21 cellular contexts compared by ENCODE assay signal in genomic region chr7:11404355-11404754, GRCh38.
DNase-seq lines count a peak whose midpoint lies in the region; ATAC-seq and TF ChIP-seq lines count a peak whose summit lies in the region.
"Had no signal": no experiment of that assay in that cellular context is flagged by ENCODE, and none has a peak within 500 bp of the region (broad histone marks: within the 10 kb centered on the region; RNA-seq: fewer than 3 reads in every experiment).

No MANE protein-coding gene starts in this region.

- no peak overlapping the region for H3K4ac ChIP-seq in IMR-90 (ENCODE audit: low read depth, low read length)
- no peak overlapping the region for H3K4ac ChIP-seq in neuronal stem cell (ENCODE audit: low read length)

- DNase-seq in IMR-90, result no peak
- DNase-seq in SK-N-DZ (ENCODE audit: low spot score), result peak; percentile 84
- no peak for DNase-seq in left colon
- DNase-seq in neuronal stem cell (ENCODE audit: low spot score), result no peak
- no peak for DNase-seq in stimulated activated CD4-positive, alpha-beta T cell treated with anti-CD3 and anti-CD28 coated beads, Interleukin-12 subunit alpha, Interleukin-12 subunit beta, amount 100 ng/mL, for 4 hours
- DNase-seq: ACHN; C1 segment of cervical spinal cord; CD8-positive, alpha-beta T cell; GDM1; NCI-H1092 treated with DMSO at 0.1 percent for 48 hours; NCI-H146; NCI-H2029 treated with DMSO at 0.1 percent for 48 hours; NCI-H345; NCI-H524 treated with DMSO at 0.1 percent for 48 hours; NCI-H82; SHP77; T-helper 1 cell had no signal

- CTCF ChIA-PET in IMR-90 (lab: Yijun Ruan, JAX), result no interaction called here

- dilution Hi-C loops in IMR-90 (cut with HindIII; ENCODE audit: low sequenced_read_pairs, unreplicated experiment), result no loop called here

- H3K23ac ChIP-seq in IMR-90 (ENCODE audit: low read depth, low read length), result no peak overlapping the region
- no peak overlapping the region for H3K23ac ChIP-seq in neuronal stem cell (ENCODE audit: low read depth, low read length, poor library complexity)

- no peak for TF ChIP-seq CTCF in IMR-90 (conservative IDR thresholded peaks at IDR 0.05; ENCODE audit: low read depth, low read length)

- H3K56ac ChIP-seq in IMR-90 (ENCODE audit: extremely low read depth, insufficient read depth, low read length), result no peak overlapping the region

- in situ Hi-C loops in IMR-90 (cut with MboI; ENCODE audit: low sequenced_read_pairs), result no loop called here

- H2BK15ac ChIP-seq in IMR-90 (ENCODE audit: low read depth, low read length), result no peak overlapping the region
- H2BK15ac ChIP-seq in neuronal stem cell (ENCODE audit: low read length), result no peak overlapping the region

- no peak for TF ChIP-seq POLR2A in IMR-90 (IDR thresholded peaks at IDR 0.05; ENCODE audit: low read depth, low read length)

- no peak for TF ChIP-seq RAD21 in IMR-90 (IDR thresholded peaks at IDR 0.05; ENCODE audit: low read length)

- H3K18ac ChIP-seq in IMR-90 (ENCODE audit: low read depth, low read length), result no peak overlapping the region
- peak overlapping the region; percentile 53 for H3K18ac ChIP-seq in neuronal stem cell (ENCODE audit: low read length)

- ATAC-seq in IMR-90 (ENCODE audit: low read depth) (no peak), left colon (peak; percentile 57), HG03378 (IDR thresholded peaks at IDR 0.05; ENCODE audit: unreplicated experiment) (no peak), HG02852 (IDR thresholded peaks at IDR 0.05; ENCODE audit: unreplicated experiment) (no peak)
- ATAC-seq: CD8-positive, alpha-beta T cell; GM23338; HCT116 had no signal

- H4K5ac ChIP-seq in IMR-90 (ENCODE audit: low read depth, low read length), result no peak overlapping the region

- no peak overlapping the region for H2BK12ac ChIP-seq in neuronal stem cell (ENCODE audit: low read length)

- no peaks in the 10 kb centered on the region for H4K20me1 ChIP-seq in IMR-90 (ENCODE audit: insufficient read depth, low read length)

- POLR2A ChIA-PET in IMR-90 (lab: Charles Lee; ENCODE audit: unreplicated experiment), result no interaction called here

- H2AFZ ChIP-seq in IMR-90 (replicated peaks; ENCODE audit: low read length, poor library complexity) (no peak overlapping the region), neuronal stem cell (ENCODE audit: low read length) (no peak overlapping the region)
- H2AFZ ChIP-seq: GM23338 had no signal

- WGBS in IMR-90 (ENCODE audit: extremely low coverage in 2 of 2, insufficient read length in 1 of 2), 2 experiments, result no CpG with 5 or more reads among the region's 1 CpG
- no CpG with 5 or more reads among the region's 1 CpG for WGBS in neuronal stem cell (ENCODE audit: extremely low coverage in 2 of 2, insufficient read length in 2 of 2, insufficient replicate concordance in 1 of 2), 2 donors

- no peaks in the 10 kb centered on the region for H3K4me1 ChIP-seq in IMR-90 (ENCODE audit: control insufficient read depth, insufficient read depth, low read length)
- no peaks in the 10 kb centered on the region for H3K4me1 ChIP-seq in neuronal stem cell (ENCODE audit: control insufficient read depth in 2 of 2, insufficient read depth in 1 of 2, low read depth in 1 of 2, low read length in 2 of 2)

- H4K8ac ChIP-seq in IMR-90 (ENCODE audit: low read depth in 2 of 2, low read length in 2 of 2) (no peak overlapping the region), neuronal stem cell (ENCODE audit: low read depth, low read length) (no peak overlapping the region)

- no peak overlapping the region for H2BK20ac ChIP-seq in IMR-90 (ENCODE audit: low read depth, low read length)

- no peaks in the 10 kb centered on the region for H3K79me1 ChIP-seq in IMR-90 (ENCODE audit: low read depth in 1 of 2, low read length in 2 of 2)
- H3K79me1 ChIP-seq in neuronal stem cell (ENCODE audit: low read depth, low read length), result no peaks in the 10 kb centered on the region

- H3K4me2 ChIP-seq in IMR-90 (ENCODE audit: low read depth, low read length) (no peak overlapping the region), neuronal stem cell (ENCODE audit: insufficient read depth, low read length, poor library complexity, severe bottlenecking) (no peak overlapping the region)
- H3K4me2 ChIP-seq: GM23338 had no signal

- H3K9ac ChIP-seq in IMR-90 (ENCODE audit: low read depth, low read length) (no peak overlapping the region), neuronal stem cell (ENCODE audit: low read depth, low read length, poor library complexity) (no peak overlapping the region)

- no peak overlapping the region for H2AK9ac ChIP-seq in IMR-90 (replicated peaks; ENCODE audit: low read depth, low read length, poor library complexity)

- H3K9me3 ChIP-seq in IMR-90 (ENCODE audit: control insufficient read depth, insufficient read depth, low read length), result peaks cover 3% of the 10 kb centered on the region; the same call in 1 of the 2 replicates
- H3K9me3 ChIP-seq in neuronal stem cell (replicated peaks in 1 of 2; ENCODE audit: control insufficient read depth in 2 of 2, insufficient read depth in 1 of 2, low read depth in 1 of 2, low read length in 2 of 2), result no peaks in the 10 kb centered on the region

- H2BK120ac ChIP-seq in IMR-90 (ENCODE audit: low read depth, low read length) (no peak overlapping the region), neuronal stem cell (ENCODE audit: low read depth, low read length) (no peak overlapping the region)

- no peak overlapping the region for H2AK5ac ChIP-seq in IMR-90 (ENCODE audit: low read depth, low read length)
- no peak overlapping the region for H2AK5ac ChIP-seq in neuronal stem cell (ENCODE audit: low read depth, low read length)

- intact Hi-C loops in IMR-90 (cut with micrococcal nuclease), result no loop called here
- intact Hi-C loops in left colon (cut with DNase I, micrococcal nuclease), result no loop called here

- H3K27me3 ChIP-seq in IMR-90 (ENCODE audit: control insufficient read depth, insufficient read depth, low read length), result no peaks in the 10 kb centered on the region
- no peaks in the 10 kb centered on the region for H3K27me3 ChIP-seq in neuronal stem cell (ENCODE audit: control insufficient read depth in 3 of 3, insufficient read depth in 3 of 3, low read depth in 1 of 3, low read length in 3 of 3)

- no peak overlapping the region for H3K27ac ChIP-seq in IMR-90 (ENCODE audit: insufficient read depth, low read length)
- no peak overlapping the region for H3K27ac ChIP-seq in neuronal stem cell (replicated peaks; ENCODE audit: low read length)

- no peaks in the 10 kb centered on the region for H3K9me1 ChIP-seq in IMR-90 (ENCODE audit: insufficient read depth, low read length)

- H4K91ac ChIP-seq in IMR-90 (ENCODE audit: insufficient read depth, low read depth, low read length) (no peak overlapping the region), neuronal stem cell (ENCODE audit: low read depth, low read length, poor library complexity) (no peak overlapping the region)

- no peak overlapping the region for H2BK5ac ChIP-seq in IMR-90 (ENCODE audit: low read depth, low read length, poor library complexity, severe bottlenecking)
- H2BK5ac ChIP-seq in neuronal stem cell (ENCODE audit: low read length), result no peak overlapping the region

- no peak overlapping the region for H3K4me3 ChIP-seq in IMR-90 (ENCODE audit: insufficient read depth, low read depth, low read length)
- H3K4me3 ChIP-seq in neuronal stem cell (ENCODE audit: low read length in 2 of 2), result no peak overlapping the region
- H3K4me3 ChIP-seq: GM23338 had no signal

- H3K14ac ChIP-seq in IMR-90 (replicated peaks; ENCODE audit: low read depth, low read length) (no peak overlapping the region), neuronal stem cell (ENCODE audit: low read length) (no peak overlapping the region)

- no TSS peak for BruUV-seq in IMR-90 (replicated peaks; lab: Mats Ljungman, UMichigan)

- H3K36me3 ChIP-seq in IMR-90 (ENCODE audit: control insufficient read depth, insufficient read depth, low read length) (no peaks in the 10 kb centered on the region), neuronal stem cell (replicated peaks in 1 of 2; ENCODE audit: control insufficient read depth in 2 of 2, insufficient read depth in 2 of 2, low read length in 2 of 2) (peaks cover 1 to 3% of the 10 kb centered on the region in 2 donors)

TF ChIP-seq in IMR-90, 13 proteins besides CTCF, POLR2A, EP300 and RAD21:
- TF ChIP-seq RFX5 (IDR thresholded peaks at IDR 0.05; ENCODE audit: low read depth, low read length) (no peak), MAFK (IDR thresholded peaks at IDR 0.05; ENCODE audit: low read depth, low read length) (peak; percentile 77), FOS (IDR thresholded peaks at IDR 0.05; ENCODE audit: low read depth, low read length) (no peak)
